10 cellular contexts compared by ENCODE assay signal in genomic region chrX:63275127-63275526, GRCh38.
DNase-seq lines count a peak whose midpoint lies in the region; ATAC-seq and TF ChIP-seq lines count a peak whose summit lies in the region.
"Had no signal": no experiment of that assay in that cellular context is flagged by ENCODE, and none has a peak within 500 bp of the region (broad histone marks: within the 10 kb centered on the region; RNA-seq: fewer than 3 reads in every experiment).

No MANE protein-coding gene starts in this region.

- H3K27me3 Mint-ChIP-seq in nephron progenitor cell (ENCODE audit: low read depth, poor library complexity), result peaks cover 3% of the 10 kb centered on the region

- no peaks in the 10 kb centered on the region for H3K27me3 ChIP-seq in brain microvascular endothelial cell (replicated peaks)

- H3K9me3 Mint-ChIP-seq in nephron progenitor cell, result peaks cover 18% of the 10 kb centered on the region
- H3K9me3 Mint-ChIP-seq: CD8-positive, alpha-beta T cell had no signal

- in situ Hi-C loops in brain microvascular endothelial cell (cut with HindIII; ENCODE audit: low pct_ligation_motif_present, low sequenced_read_pairs), result no loop called here

- H3K36me3 ChIP-seq in brain microvascular endothelial cell (replicated peaks), result no peaks in the 10 kb centered on the region

- no peak overlapping the region for H3K4me3 Mint-ChIP-seq in nephron progenitor cell
- H3K4me3 Mint-ChIP-seq: CD8-positive, alpha-beta T cell had no signal

- ATAC-seq in HG03196 (IDR thresholded peaks at IDR 0.05; ENCODE audit: unreplicated experiment), result no peak
- ATAC-seq: CD8-positive, alpha-beta T cell had no signal

- H3K27ac ChIP-seq in brain microvascular endothelial cell, result no peak overlapping the region
- H3K27ac ChIP-seq: skin epidermis had no signal

- H3K27ac Mint-ChIP-seq in nephron progenitor cell, result no peak overlapping the region
- H3K27ac Mint-ChIP-seq: CD8-positive, alpha-beta T cell had no signal

- H3K4me3 ChIP-seq in brain microvascular endothelial cell (ENCODE audit: low read depth, low read length), result no peak overlapping the region
- H3K4me3 ChIP-seq: skin epidermis had no signal

- peak; percentile 58 for TF ChIP-seq CTCF in brain microvascular endothelial cell (IDR thresholded peaks at IDR 0.05; ENCODE audit: low read depth, low read length, missing control alignments)
- TF ChIP-seq CTCF in nephron progenitor cell (IDR thresholded peaks at IDR 0.05), result peak; percentile 28

- DNase-seq in activated gamma-delta T cell treated with Interleukin-2 at 50 U/mL for 16 hours (peak; percentile 5), activated gamma-delta T cell (lab: John Stamatoyannopoulos, UW) (no peak), HPDE6-E6E7 (ENCODE audit: extremely low spot score) (peak; percentile 13), brain microvascular endothelial cell (peak; percentile 27), nephron progenitor cell (peak; percentile 33), NCI-H1105 (lab: John Stamatoyannopoulos, UW) (no peak), NCI-H2107 treated with DMSO at 0.1 percent for 48 hours (lab: John Stamatoyannopoulos, UW; ENCODE audit: unreplicated experiment) (no peak)

- H3K4me1 Mint-ChIP-seq in nephron progenitor cell, result no peaks in the 10 kb centered on the region

- no peaks in the 10 kb centered on the region for H3K36me3 Mint-ChIP-seq in nephron progenitor cell (ENCODE audit: low read depth)
- H3K36me3 Mint-ChIP-seq: CD8-positive, alpha-beta T cell had no signal

Comparison
In these comparisons a context has a peak if more than half of its experiments do, and no peak if none do; other contexts are left out.
1. DNase-seq: peak in activated gamma-delta T cell treated with Interleukin-2 at 50 U/mL for 16 hours (single experiment), HPDE6-E6E7 (single experiment), brain microvascular endothelial cell (single experiment) and nephron progenitor cell (single experiment); none in activated gamma-delta T cell (single experiment), NCI-H1105 (single experiment) and NCI-H2107 treated with DMSO at 0.1 percent for 48 hours (single experiment).